ENCODE assay signal across 8 cellular contexts in genomic region chr14:75980856-75981255, GRCh38. TPM values are rescaled to one million over a fixed set of nuclear protein-coding genes. Genes with fewer than 3 reads are reported as not detected.
DNase-seq lines count a peak whose midpoint lies in the region; ATAC-seq, FAIRE-seq and TF ChIP-seq lines count a peak whose summit lies in the region.

No MANE protein-coding gene starts in this region.

- peak overlapping the region; percentile 80 for H3K27ac ChIP-seq in adipose tissue (ENCODE audit: low read depth, low read length)
- H3K27ac ChIP-seq in suprapubic skin = peak overlapping the region; percentile 93

- peaks cover 52% of the 10 kb centered on the region for H3K4me1 ChIP-seq in suprapubic skin

- H3K27me3 ChIP-seq in suprapubic skin = no peaks in the 10 kb centered on the region

- POLR2A ChIA-PET in activated CD4-positive, alpha-beta T cell treated with anti-CD3 and anti-CD28 coated beads for 36 hours (lab: Charles Lee) = no interaction called here

- TF ChIP-seq POLR2A in suprapubic skin (IDR thresholded peaks at IDR 0.05) = no peak

- no peak for TF ChIP-seq EP300 in suprapubic skin (IDR thresholded peaks at IDR 0.05)

- H3K4me1 Mint-ChIP-seq in activated CD4-positive, alpha-beta T cell treated with anti-CD3 and anti-CD28 coated beads for 36 hours = peaks cover 35% of the 10 kb centered on the region

- CTCF ChIA-PET in activated CD4-positive, alpha-beta T cell treated with anti-CD3 and anti-CD28 coated beads for 36 hours (lab: Charles Lee) = interaction anchor here (0.6 to 8.2 kb wide), 5 partner anchors 12 to 825 kb away, joined by 3 to 91 read pairs (median 4); no protein-coding TSS in a partner anchor

- H3K27me3 Mint-ChIP-seq in activated CD4-positive, alpha-beta T cell treated with anti-CD3 and anti-CD28 coated beads for 36 hours = no peaks in the 10 kb centered on the region

- no peak for FAIRE-seq in RCC 7860 (lab: Jason Lieb, UNC)

- H3K36me3 Mint-ChIP-seq in activated CD4-positive, alpha-beta T cell treated with anti-CD3 and anti-CD28 coated beads for 36 hours (ENCODE audit: low read depth) = no peaks in the 10 kb centered on the region

- no peaks in the 10 kb centered on the region for H3K9me3 Mint-ChIP-seq in activated CD4-positive, alpha-beta T cell treated with anti-CD3 and anti-CD28 coated beads for 36 hours (ENCODE audit: low read depth)

- no peak for ATAC-seq in activated CD4-positive, alpha-beta T cell treated with anti-CD3 and anti-CD28 coated beads for 36 hours
- no peak for ATAC-seq in HG02981 (IDR thresholded peaks at IDR 0.05; ENCODE audit: unreplicated experiment)

- no peak for TF ChIP-seq CTCF in suprapubic skin (IDR thresholded peaks at IDR 0.05)

- H3K4me3 Mint-ChIP-seq in activated CD4-positive, alpha-beta T cell treated with anti-CD3 and anti-CD28 coated beads for 36 hours = peak overlapping the region; percentile 67

- 27 to 57% (median 53%) methylated on average over 8 of the region's 8 CpGs for WGBS in adipose tissue, 3 donors
- WGBS in suprapubic skin = 52% methylated on average over 8 of the region's 8 CpGs

- intact Hi-C loops in activated CD4-positive, alpha-beta T cell treated with anti-CD3 and anti-CD28 coated beads for 36 hours (cut with DNase I, micrococcal nuclease) = loop anchor here (1.0 to 10.0 kb wide), 6 partner anchors 75 to 1114 kb away; partner anchors contain the start of genes CIPC (in 1 of the 2), ERG28 (in 1 of the 2), NEK9 (in 1 of the 2) and TMED10 (in 1 of the 2)

- no peak overlapping the region for H3K27ac Mint-ChIP-seq in activated CD4-positive, alpha-beta T cell treated with anti-CD3 and anti-CD28 coated beads for 36 hours

- no peaks in the 10 kb centered on the region for H3K9me3 ChIP-seq in suprapubic skin

- no peaks in the 10 kb centered on the region for H3K36me3 ChIP-seq in suprapubic skin

- H3K4me3 ChIP-seq in suprapubic skin = peak overlapping the region; percentile 83

- DNase-seq in activated CD4-positive, alpha-beta T cell treated with anti-CD3 and anti-CD28 coated beads for 36 hours = no peak
- DNase-seq in activated CD4-positive, alpha-beta T cell treated with anti-CD3 and anti-CD28 coated beads for 4 hours = no peak
- peak; percentile 49 for DNase-seq in left kidney (ENCODE audit: low read depth, low spot score)
- no peak for DNase-seq in suprapubic skin (ENCODE audit: low spot score in 2 of 2)
- DNase-seq in SW480 (ENCODE audit: low spot score) = no peak
- no peak for DNase-seq in RCC 7860 (ENCODE audit: low spot score)

RNA-seq across cellular contexts. Expression of gene TGFB3, which starts 0.9 kb away (rescaled TPM):
- 1 to 10 TPM; 4.1 to 4.4 TPM for total RNA-seq in activated CD4-positive, alpha-beta T cell treated with anti-CD3 and anti-CD28 coated beads for 36 hours
- 10 to 100 TPM; 30.6 to 63.3 (median 30.8) TPM for polyA plus RNA-seq in adipose tissue
- total RNA-seq in suprapubic skin = 1 to 10 TPM; 3.3 to 6.4 (median 5.0) TPM

RNA-seq across cellular contexts. Expression of gene IFT43, which starts 4.7 kb away (rescaled TPM):
- 10 to 100 TPM; 10.1 to 12.1 TPM for total RNA-seq in activated CD4-positive, alpha-beta T cell treated with anti-CD3 and anti-CD28 coated beads for 36 hours
- polyA plus RNA-seq in adipose tissue = 10 to 100 TPM; 21.5 to 38.9 (median 33.3) TPM
- 10 to 100 TPM; 20.3 to 27.8 (median 22.0) TPM for total RNA-seq in suprapubic skin
